In the genomic region with DNA sequence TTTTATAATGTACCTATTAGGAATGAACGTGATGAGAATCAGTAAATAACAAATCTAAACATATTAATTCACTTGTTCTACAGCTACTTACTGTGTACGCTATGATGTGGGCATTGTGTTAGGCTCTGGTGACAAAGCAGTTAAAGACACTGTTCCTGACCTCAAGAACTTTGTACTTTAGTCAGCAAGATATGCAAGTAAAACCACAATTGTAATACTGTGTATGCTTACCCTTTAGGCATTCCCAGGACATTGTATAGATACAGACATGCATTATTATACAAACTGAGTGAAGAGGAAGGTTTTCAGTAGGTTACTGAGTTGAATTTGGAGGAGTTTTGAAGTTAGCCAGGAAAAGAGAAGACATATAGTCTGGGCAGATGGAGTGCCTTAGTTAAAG, we compare ENCODE assay signal across 25 cellular contexts.
DNase-seq lines count a peak whose midpoint lies in the region; ATAC-seq, FAIRE-seq and TF ChIP-seq lines count a peak whose summit lies in the region.
"Had no signal": no experiment of that assay in that cellular context is flagged by ENCODE, and none has a peak within 500 bp of the region (broad histone marks: within the 10 kb centered on the region; RNA-seq: fewer than 3 reads in every experiment).

No MANE protein-coding gene starts in this region.

- no peak for TF ChIP-seq RAD21 in HepG2 (CRISPR knock-in tag; IDR thresholded peaks at IDR 0.05)

- in situ Hi-C loops in HepG2 (cut with HindIII; ENCODE audit: extremely low pct_ligation_motif_present, low pct_unique_long_range_greater_than_20kb): no loop called here

- H3K4me1 ChIP-seq in Caco-2 (peaks cover 14% of the 10 kb centered on the region), hepatocyte (ENCODE audit: insufficient read depth) (peaks cover 5% of the 10 kb centered on the region), HepG2 (ENCODE audit: insufficient read depth, low read length) (peaks cover 11% of the 10 kb centered on the region), mucosa of descending colon (ENCODE audit: low read depth) (no peaks in the 10 kb centered on the region)
- H3K4me1 ChIP-seq: BLaER1 had no signal

- TF ChIP-seq CTCF in Caco-2 (IDR thresholded peaks at IDR 0.05; ENCODE audit: insufficient read depth in 1 of 2, low read depth in 1 of 2, low read length in 1 of 2, severe bottlenecking in 1 of 2, unreplicated experiment in 1 of 2) (no peak), hepatocyte (IDR thresholded peaks at IDR 0.05; ENCODE audit: poor library complexity) (no peak), HepG2 (CRISPR knock-in tag; IDR thresholded peaks at IDR 0.05) (no peak), mucosa of descending colon (IDR thresholded peaks at IDR 0.05) (no peak)

- no TSS peak for BruUV-seq in Caco-2 (replicated peaks; lab: Mats Ljungman, UMichigan)
- no TSS peak for BruUV-seq in HepG2 (replicated peaks; lab: Mats Ljungman, UMichigan)

- H3K4me2 ChIP-seq in hepatocyte: peak overlapping the region; percentile 51
- H3K4me2 ChIP-seq in HepG2 (ENCODE audit: low read depth, low read length): no peak overlapping the region
- H3K4me2 ChIP-seq: BLaER1 had no signal

- H3K4me3 ChIP-seq in Caco-2 (ENCODE audit: low read depth, low read length): no peak overlapping the region
- H3K4me3 ChIP-seq in hepatocyte: no peak overlapping the region
- H3K4me3 ChIP-seq in HepG2 (replicated peaks in 1 of 3; ENCODE audit: insufficient read depth in 1 of 3, low read depth in 2 of 3, low read length in 3 of 3): no peak overlapping the region
- H3K4me3 ChIP-seq in mucosa of descending colon: no peak overlapping the region
- H3K4me3 ChIP-seq: BLaER1, GM12878, HAP-1 had no signal

- H3K36me3 Mint-ChIP-seq in Caco-2 (ENCODE audit: insufficient read depth, unreplicated experiment): no peaks in the 10 kb centered on the region
- H3K36me3 Mint-ChIP-seq: CD4-positive, CD25-positive, alpha-beta regulatory T cell; CD8-positive, alpha-beta T cell had no signal

- H3K79me2 ChIP-seq in hepatocyte (no peaks in the 10 kb centered on the region), HepG2 (ENCODE audit: insufficient read depth, low read length) (no peaks in the 10 kb centered on the region)

- ATAC-seq in HepG2: peak; percentile 69
- peak; percentile 41 for ATAC-seq in mucosa of descending colon
- ATAC-seq in HG03135 (IDR thresholded peaks at IDR 0.05; ENCODE audit: unreplicated experiment): no peak
- no peak for ATAC-seq in GM21786 (IDR thresholded peaks at IDR 0.05; ENCODE audit: unreplicated experiment)
- ATAC-seq: CD8-positive, alpha-beta T cell; GM12878 had no signal

- H3K27ac ChIP-seq in hepatocyte (peak overlapping the region; percentile 1), HepG2 (ENCODE audit: extremely low read length, insufficient read depth, low read length) (no peak overlapping the region)
- H3K27ac ChIP-seq: 22Rv1, BLaER1, C4-2B had no signal

- peaks cover 8% of the 10 kb centered on the region for H3K4me1 Mint-ChIP-seq in Caco-2 (ENCODE audit: low read depth, unreplicated experiment)
- H3K4me1 Mint-ChIP-seq: B cell; CD4-positive, CD25-positive, alpha-beta regulatory T cell had no signal

- no peak for TF ChIP-seq POLR2A in HepG2 (IDR thresholded peaks at IDR 0.05; ENCODE audit: insufficient read depth in 1 of 2, low read depth in 2 of 2, low read length in 2 of 2)

- no peak for FAIRE-seq in HepG2 (lab: Jason Lieb, UNC)
- FAIRE-seq: A204.1, D721Med, GM12878, GM19239, H54 had no signal

- TF ChIP-seq EP300 in HepG2 (IDR thresholded peaks at IDR 0.05; ENCODE audit: low read depth in 2 of 2, low read length in 2 of 2) (no peak), HepG2 (CRISPR knock-in tag; IDR thresholded peaks at IDR 0.05; ENCODE audit: borderline replicate concordance) (no peak)

- H4K20me1 ChIP-seq in hepatocyte (ENCODE audit: insufficient read depth, poor library complexity, severe bottlenecking) (no peaks in the 10 kb centered on the region), HepG2 (ENCODE audit: insufficient read depth, low read length) (no peaks in the 10 kb centered on the region)
- H4K20me1 ChIP-seq: BLaER1 had no signal

- 74% methylated on average over 2 of the region's 2 CpGs for WGBS in hepatocyte (ENCODE audit: low lambda C conversion rate, missing lambda C conversion rate)
- 13% methylated on average over 2 of the region's 2 CpGs for WGBS in HepG2 (ENCODE audit: low lambda C conversion rate)

- POLR2A ChIA-PET in Caco-2 (lab: Charles Lee) (no interaction called here), HepG2 (lab: Yijun Ruan, JAX) (no interaction called here)

- H2AFZ ChIP-seq in hepatocyte: no peak overlapping the region
- H2AFZ ChIP-seq in HepG2 (ENCODE audit: low read length): no peak overlapping the region

- H3K9me2 ChIP-seq in hepatocyte (replicated peaks; ENCODE audit: insufficient read depth): no peaks in the 10 kb centered on the region

- peaks cover 27% of the 10 kb centered on the region for H3K9me3 Mint-ChIP-seq in Caco-2 (ENCODE audit: unreplicated experiment)

- H3K27me3 Mint-ChIP-seq in Caco-2 (ENCODE audit: insufficient read depth, unreplicated experiment): no peaks in the 10 kb centered on the region
- H3K27me3 Mint-ChIP-seq: B cell; CD4-positive, CD25-positive, alpha-beta regulatory T cell had no signal

- DNase-seq in Caco-2 (peak in 1 of 2 experiments; percentile 16), hepatocyte (ENCODE audit: low spot score) (no peak), HepG2 (ENCODE audit: low spot score) (peak; percentile 22), mucosa of descending colon (no peak), hypothalamus (lab: John Stamatoyannopoulos, UW) (no peak), NCI-H510A treated with DMSO at 0.1 percent for 48 hours (lab: John Stamatoyannopoulos, UW) (no peak)
- DNase-seq: CD4-positive, CD25-positive, alpha-beta regulatory T cell; CD8-positive, alpha-beta T cell; DMS 273 treated with DMSO at 0.1 percent for 48 hours; DMS79; EL; GDM1; GOT3 had no signal

- CTCF ChIA-PET in Caco-2 (lab: Charles Lee) (no interaction called here), HepG2 (lab: Yijun Ruan, JAX; ENCODE audit: low intra/inter-chr PET ratio, low total read pairs) (no interaction called here)

- H3K4me3 Mint-ChIP-seq in Caco-2 (ENCODE audit: unreplicated experiment): peak overlapping the region; percentile 3
- H3K4me3 Mint-ChIP-seq: B cell; CD4-positive, CD25-positive, alpha-beta regulatory T cell; CD8-positive, alpha-beta T cell had no signal

- H3K36me3 ChIP-seq in Caco-2 (ENCODE audit: control insufficient read depth, insufficient read depth, low read length) (no peaks in the 10 kb centered on the region), hepatocyte (replicated peaks; ENCODE audit: insufficient read depth, low read depth) (no peaks in the 10 kb centered on the region), HepG2 (replicated peaks in 1 of 2; ENCODE audit: control insufficient read depth in 1 of 2, insufficient read depth in 2 of 2, low read length in 2 of 2) (no peaks in the 10 kb centered on the region), mucosa of descending colon (ENCODE audit: low read depth) (no peaks in the 10 kb centered on the region)
- H3K36me3 ChIP-seq: BLaER1, HAP-1 had no signal

- no peak overlapping the region for H3K9ac ChIP-seq in HepG2 (ENCODE audit: insufficient read depth, low read depth, low read length)
- H3K9ac ChIP-seq: BLaER1 had no signal

- intact Hi-C loops in Caco-2 (cut with micrococcal nuclease; ENCODE audit: unreplicated experiment): no loop called here
- intact Hi-C loops in HepG2 (cut with micrococcal nuclease; ENCODE audit: unreplicated experiment): no loop called here
- intact Hi-C loops in mucosa of descending colon (cut with DNase I, micrococcal nuclease): no loop called here

- H3K27me3 ChIP-seq in Caco-2 (replicated peaks; ENCODE audit: control insufficient read depth, insufficient read depth, low read length): no peaks in the 10 kb centered on the region
- no peaks in the 10 kb centered on the region for H3K27me3 ChIP-seq in hepatocyte
- no peaks in the 10 kb centered on the region for H3K27me3 ChIP-seq in HepG2 (ENCODE audit: control insufficient read depth in 1 of 2, insufficient read depth in 2 of 2, low read length in 2 of 2)
- H3K27me3 ChIP-seq: BLaER1 had no signal

- no peak overlapping the region for H3K27ac Mint-ChIP-seq in Caco-2 (ENCODE audit: unreplicated experiment)
- H3K27ac Mint-ChIP-seq: B cell; CD4-positive, CD25-positive, alpha-beta regulatory T cell; CD8-positive, alpha-beta T cell had no signal

- H3K9me3 ChIP-seq in Caco-2: no peaks in the 10 kb centered on the region
- H3K9me3 ChIP-seq in hepatocyte (ENCODE audit: low read depth): no peaks in the 10 kb centered on the region
- no peaks in the 10 kb centered on the region for H3K9me3 ChIP-seq in HepG2 (ENCODE audit: low read length)
- H3K9me3 ChIP-seq in mucosa of descending colon: no peaks in the 10 kb centered on the region
- H3K9me3 ChIP-seq: BLaER1, HAP-1 had no signal

TF ChIP-seq in HepG2, 621 proteins besides CTCF, POLR2A, EP300 and RAD21 (continues in another document):
- peak; percentile 90 for TF ChIP-seq ZNF652 (CRISPR knock-in tag; IDR thresholded peaks at IDR 0.05; ENCODE audit: borderline replicate concordance, low read depth)
- peak; percentile 57 for TF ChIP-seq SOX5 (CRISPR knock-in tag; IDR thresholded peaks at IDR 0.05; ENCODE audit: borderline replicate concordance)
- TF ChIP-seq HNF4G (IDR thresholded peaks at IDR 0.05; ENCODE audit: borderline replicate concordance, low read depth, low read length): peak; percentile 41; the same call in 1 of the 2 replicates
- TF ChIP-seq HNF4G (CRISPR knock-in tag; IDR thresholded peaks at IDR 0.05; ENCODE audit: borderline replicate concordance, low read depth): no peak
- TF ChIP-seq SOX13 (IDR thresholded peaks at IDR 0.05): no peak
- peak in 1 of 2 experiments; percentile 69; a peak in 2 of 4 replicates for TF ChIP-seq SOX13 (CRISPR knock-in tag; conservative IDR thresholded peaks at IDR 0.05 in 1 of 2, IDR thresholded peaks at IDR 0.05 in 1 of 2)

Comparison
In these comparisons a context has a peak if more than half of its experiments do, and no peak if none do; other contexts are left out.
1. ATAC-seq: peak in HepG2 (single experiment) and mucosa of descending colon (single experiment); none in HG03135 (single experiment) and GM21786 (single experiment).